28 cellular contexts compared by ENCODE assay signal in genomic region chr5:80212171-80212667, GRCh38. TPM values are rescaled to one million over a fixed set of nuclear protein-coding genes. Genes with fewer than 3 reads are reported as not detected.
DNase-seq lines count a peak whose midpoint lies in the region; ATAC-seq and TF ChIP-seq lines count a peak whose summit lies in the region.
"Had no signal": no experiment of that assay in that cellular context is flagged by ENCODE, and none has a peak within 500 bp of the region (broad histone marks: within the 10 kb centered on the region; RNA-seq: fewer than 3 reads in every experiment).

No MANE protein-coding gene starts in this region.

- intact Hi-C loops in activated CD4-positive, alpha-beta T cell treated with anti-CD3 and anti-CD28 coated beads for 36 hours (cut with DNase I, micrococcal nuclease): loop anchor here in 1 of 2 experiments (2.0 kb wide), 1 partner anchor 15 kb away; no protein-coding TSS in a partner anchor
- intact Hi-C loops in activated CD8-positive, alpha-beta T cell treated with anti-CD3 and anti-CD28 coated beads for 36 hours (cut with micrococcal nuclease): no loop called here

- no peak for TF ChIP-seq CTCF in activated CD8-positive, alpha-beta T cell treated with anti-CD3 and anti-CD28 coated beads for 36 hours (IDR thresholded peaks at IDR 0.05)

- H3K4me1 Mint-ChIP-seq in activated CD4-positive, alpha-beta T cell treated with anti-CD3 and anti-CD28 coated beads for 36 hours: peaks cover 94% of the 10 kb centered on the region
- H3K4me1 Mint-ChIP-seq in CD8-positive, alpha-beta memory T cell: peaks cover 77 to 98% (median 95%) of the 10 kb centered on the region in 3 donors
- H3K4me1 Mint-ChIP-seq in activated CD8-positive, alpha-beta T cell treated with anti-CD3 and anti-CD28 coated beads for 36 hours (ENCODE audit: low read depth): peaks cover 90% of the 10 kb centered on the region
- peaks cover 53 to 95% (median 94%) of the 10 kb centered on the region in 4 donors for H3K4me1 Mint-ChIP-seq in naive thymus-derived CD8-positive, alpha-beta T cell

- no peaks in the 10 kb centered on the region for H3K9me3 ChIP-seq in CD8-positive, alpha-beta memory T cell (ENCODE audit: low read length)
- H3K9me3 ChIP-seq: pancreas had no signal

- no peak overlapping the region for H3K4me3 Mint-ChIP-seq in activated CD4-positive, alpha-beta T cell treated with anti-CD3 and anti-CD28 coated beads for 36 hours
- peak overlapping the region in 4 of 7 donors; percentile 15 to 56 (median 46) for H3K4me3 Mint-ChIP-seq in CD8-positive, alpha-beta memory T cell
- no peak overlapping the region for H3K4me3 Mint-ChIP-seq in activated CD8-positive, alpha-beta T cell treated with anti-CD3 and anti-CD28 coated beads for 36 hours
- H3K4me3 Mint-ChIP-seq in naive thymus-derived CD8-positive, alpha-beta T cell: peak overlapping the region; percentile 33 to 77 (median 64)
- H3K4me3 Mint-ChIP-seq: activated B cell treated with CpG ODN at 0.5 μM for 24 hours; effector memory CD8-positive, alpha-beta T cell; natural killer cell; stimulated activated naive B cell treated with anti-CD40 and anti-IgM and Interleukin-4, amounts not matched to agents 10 μg/mL and 1 μg/mL and 100 μg/mL, for 72 hours had no signal

- no peak for DNase-seq in activated CD4-positive, alpha-beta T cell treated with anti-CD3 and anti-CD28 coated beads for 36 hours
- no peak for DNase-seq in activated CD4-positive, alpha-beta T cell treated with anti-CD3 and anti-CD28 coated beads for 4 hours
- no peak for DNase-seq in CD8-positive, alpha-beta memory T cell
- DNase-seq in activated CD8-positive, alpha-beta T cell treated with anti-CD3 and anti-CD28 coated beads for 36 hours: no peak
- no peak for DNase-seq in naive thymus-derived CD8-positive, alpha-beta T cell
- DNase-seq in H4 (ENCODE audit: low spot score): no peak
- no peak for DNase-seq in NCI-H2107 (lab: John Stamatoyannopoulos, UW)
- DNase-seq: activated B cell treated with CpG ODN at 0.5 μM for 24 hours; amygdala; effector memory CD8-positive, alpha-beta T cell; foreskin keratinocyte; natural killer cell; NCI-H1417 treated with DMSO at 0.1 percent for 48 hours; NCI-H2081 treated with DMSO at 0.1 percent for 48 hours; NCI-H446; OCI-M1; pancreas; right cardiac atrium; stimulated activated CD4-positive, alpha-beta T cell treated with anti-CD3 and anti-CD28 coated beads, Interleukin-4, amount 100 ng/mL, for 1 hour; stimulated activated naive B cell treated with anti-CD40 and anti-IgM and Interleukin-4, amounts not matched to agents 10 μg/mL and 1 μg/mL and 100 μg/mL, for 72 hours; T-helper 9 cell had no signal

- no peaks in the 10 kb centered on the region for H3K27me3 ChIP-seq in CD8-positive, alpha-beta memory T cell (ENCODE audit: insufficient read depth, low read length, poor library complexity, severe bottlenecking)
- H3K27me3 ChIP-seq: foreskin keratinocyte, hepatocyte, pancreas had no signal

- H3K4me3 ChIP-seq in CD8-positive, alpha-beta memory T cell (ENCODE audit: low read length): no peak overlapping the region
- H3K4me3 ChIP-seq: coronary artery, hepatocyte, K562, pancreas had no signal

- H3K36me3 Mint-ChIP-seq in activated CD4-positive, alpha-beta T cell treated with anti-CD3 and anti-CD28 coated beads for 36 hours (ENCODE audit: low read depth): peaks cover 29% of the 10 kb centered on the region
- peaks cover 0 to 31% (median 1%) of the 10 kb centered on the region in 3 donors for H3K36me3 Mint-ChIP-seq in CD8-positive, alpha-beta memory T cell
- H3K36me3 Mint-ChIP-seq in activated CD8-positive, alpha-beta T cell treated with anti-CD3 and anti-CD28 coated beads for 36 hours (ENCODE audit: low read depth): peaks cover 19% of the 10 kb centered on the region
- peaks cover 6 to 51% (median 6%) of the 10 kb centered on the region in 3 donors for H3K36me3 Mint-ChIP-seq in naive thymus-derived CD8-positive, alpha-beta T cell
- H3K36me3 Mint-ChIP-seq: natural killer cell had no signal

- peaks cover 92% of the 10 kb centered on the region for H3K4me1 ChIP-seq in CD8-positive, alpha-beta memory T cell (ENCODE audit: insufficient read depth, low read length)

- no peak for ATAC-seq in activated CD4-positive, alpha-beta T cell treated with anti-CD3 and anti-CD28 coated beads for 36 hours
- no peak for ATAC-seq in activated CD8-positive, alpha-beta T cell treated with anti-CD3 and anti-CD28 coated beads for 36 hours
- peak in 1 of 2 donors; percentile 21 for ATAC-seq in naive thymus-derived CD8-positive, alpha-beta T cell
- no peak for ATAC-seq in HG02763 (IDR thresholded peaks at IDR 0.05; ENCODE audit: unreplicated experiment)
- ATAC-seq: effector memory CD8-positive, alpha-beta T cell; esophagus mucosa; foreskin keratinocyte; natural killer cell; pancreas; right cardiac atrium; SK-N-SH treated with all-trans-retinoic acid at 6 μM for 48 hours; stimulated activated naive B cell treated with anti-CD40 and anti-IgM and Interleukin-4, amounts not matched to agents 10 μg/mL and 1 μg/mL and 100 μg/mL, for 72 hours had no signal

- POLR2A ChIA-PET in activated CD4-positive, alpha-beta T cell treated with anti-CD3 and anti-CD28 coated beads for 36 hours (lab: Charles Lee): interaction anchor here (0.6 to 1.6 kb wide), 3 partner anchors 36 to 71 kb away, joined by 3 to 9 read pairs (median 3); no protein-coding TSS in a partner anchor
- POLR2A ChIA-PET in CD8-positive, alpha-beta memory T cell (lab: Charles Lee): interaction anchor here (0.6 to 1.5 kb wide), 3 partner anchors 17 to 67 kb away, joined by 3 to 7 read pairs (median 4); partner anchors contain the start of gene SERINC5
- POLR2A ChIA-PET in activated CD8-positive, alpha-beta T cell treated with anti-CD3 and anti-CD28 coated beads for 36 hours (lab: Charles Lee): interaction anchor here (0.6 to 2.8 kb wide), 7 partner anchors 15 to 49 kb away, joined by 3 to 15 read pairs (median 3); partner anchors contain the start of gene SERINC5
- POLR2A ChIA-PET in naive thymus-derived CD8-positive, alpha-beta T cell (lab: Charles Lee): interaction anchor here (0.6 to 11.7 kb wide), 15 partner anchors 8 to 442 kb away, joined by 3 to 109 read pairs (median 4); partner anchors contain the start of genes DHFR, MSH3 and SERINC5

- H3K36me3 ChIP-seq in CD8-positive, alpha-beta memory T cell (ENCODE audit: insufficient read depth, low read length): no peaks in the 10 kb centered on the region
- H3K36me3 ChIP-seq: pancreas had no signal

- no peak overlapping the region for H3K27ac ChIP-seq in CD8-positive, alpha-beta memory T cell (ENCODE audit: low read depth, low read length)
- H3K27ac ChIP-seq: 22Rv1, coronary artery, foreskin keratinocyte, hepatocyte, pancreas had no signal

- H3K27me3 Mint-ChIP-seq in activated CD4-positive, alpha-beta T cell treated with anti-CD3 and anti-CD28 coated beads for 36 hours: no peaks in the 10 kb centered on the region
- H3K27me3 Mint-ChIP-seq in CD8-positive, alpha-beta memory T cell: no peaks in the 10 kb centered on the region
- H3K27me3 Mint-ChIP-seq in activated CD8-positive, alpha-beta T cell treated with anti-CD3 and anti-CD28 coated beads for 36 hours: no peaks in the 10 kb centered on the region
- H3K27me3 Mint-ChIP-seq in naive thymus-derived CD8-positive, alpha-beta T cell: no peaks in the 10 kb centered on the region
- H3K27me3 Mint-ChIP-seq: activated B cell treated with CpG ODN at 0.5 μM for 24 hours; effector memory CD8-positive, alpha-beta T cell; stimulated activated naive B cell treated with anti-CD40 and anti-IgM and Interleukin-4, amounts not matched to agents 10 μg/mL and 1 μg/mL and 100 μg/mL, for 72 hours had no signal

- peak overlapping the region; percentile 82 for H3K27ac Mint-ChIP-seq in activated CD4-positive, alpha-beta T cell treated with anti-CD3 and anti-CD28 coated beads for 36 hours
- peak overlapping the region in 6 of 8 donors; percentile 34 to 68 (median 44) for H3K27ac Mint-ChIP-seq in CD8-positive, alpha-beta memory T cell
- peak overlapping the region; percentile 70 for H3K27ac Mint-ChIP-seq in activated CD8-positive, alpha-beta T cell treated with anti-CD3 and anti-CD28 coated beads for 36 hours
- peak overlapping the region; percentile 60 to 96 (median 86) for H3K27ac Mint-ChIP-seq in naive thymus-derived CD8-positive, alpha-beta T cell
- H3K27ac Mint-ChIP-seq: activated B cell treated with CpG ODN at 0.5 μM for 24 hours; effector memory CD8-positive, alpha-beta T cell; natural killer cell; stimulated activated naive B cell treated with anti-CD40 and anti-IgM and Interleukin-4, amounts not matched to agents 10 μg/mL and 1 μg/mL and 100 μg/mL, for 72 hours had no signal

- peaks cover 3% of the 10 kb centered on the region for H3K9me3 Mint-ChIP-seq in activated CD4-positive, alpha-beta T cell treated with anti-CD3 and anti-CD28 coated beads for 36 hours (ENCODE audit: low read depth)
- H3K9me3 Mint-ChIP-seq in CD8-positive, alpha-beta memory T cell: no peaks in the 10 kb centered on the region
- peaks cover 3% of the 10 kb centered on the region for H3K9me3 Mint-ChIP-seq in activated CD8-positive, alpha-beta T cell treated with anti-CD3 and anti-CD28 coated beads for 36 hours
- peaks cover 0 to 1% (median 0%) of the 10 kb centered on the region in 9 donors for H3K9me3 Mint-ChIP-seq in naive thymus-derived CD8-positive, alpha-beta T cell
- H3K9me3 Mint-ChIP-seq: activated B cell treated with CpG ODN at 0.5 μM for 24 hours; effector memory CD8-positive, alpha-beta T cell; natural killer cell had no signal

- CTCF ChIA-PET in activated CD4-positive, alpha-beta T cell treated with anti-CD3 and anti-CD28 coated beads for 36 hours (lab: Charles Lee): interaction anchor here (1.1 to 1.5 kb wide), 5 partner anchors 9 to 96 kb away, joined by 3 to 6 read pairs (median 4); no protein-coding TSS in a partner anchor
- CTCF ChIA-PET in CD8-positive, alpha-beta memory T cell (lab: Charles Lee): interaction anchor here (0.8 to 1.5 kb wide), 4 partner anchors 30 to 120 kb away, joined by 3 to 5 read pairs (median 4); partner anchors contain the start of gene SERINC5
- CTCF ChIA-PET in activated CD8-positive, alpha-beta T cell treated with anti-CD3 and anti-CD28 coated beads for 36 hours (lab: Charles Lee): interaction anchor here (1.0 to 3.3 kb wide), 9 partner anchors 9 to 129 kb away, joined by 3 to 12 read pairs (median 4); no protein-coding TSS in a partner anchor

RNA-seq across cellular contexts. Expression of gene SERINC5, which starts 43.6 kb away (rescaled TPM):
- total RNA-seq in activated CD4-positive, alpha-beta T cell treated with anti-CD3 and anti-CD28 coated beads for 36 hours: 10 to 100 TPM; 28.1 to 36.0 TPM
- 10 to 100 TPM; 32.9 to 33.3 TPM for total RNA-seq in CD8-positive, alpha-beta memory T cell
- 13.7 TPM for polyA plus RNA-seq in CD8-positive, alpha-beta memory T cell
- total RNA-seq in activated CD8-positive, alpha-beta T cell treated with anti-CD3 and anti-CD28 coated beads for 36 hours: 10 to 100 TPM; 32.4 to 33.1 TPM
- total RNA-seq in naive thymus-derived CD8-positive, alpha-beta T cell: 100 to 1,000 TPM; 182 to 186 TPM
- 10 to 100 TPM; 21.8 to 30.6 (median 24.1) TPM for polyA plus RNA-seq in naive thymus-derived CD8-positive, alpha-beta T cell
- total RNA-seq in H4 (2014; rRNA removed; shearing (Covaris generic)): 10.1 and 15.6 TPM in 2 replicates

Comparison
In these comparisons a context has a peak if more than half of its experiments do, and no peak if none do; other contexts are left out.
1. H3K4me3 Mint-ChIP-seq: peak in CD8-positive, alpha-beta memory T cell (4 of 7) and naive thymus-derived CD8-positive, alpha-beta T cell (10 of 10); none in activated CD4-positive, alpha-beta T cell treated with anti-CD3 and anti-CD28 coated beads for 36 hours (single experiment) and activated CD8-positive, alpha-beta T cell treated with anti-CD3 and anti-CD28 coated beads for 36 hours (single experiment).
2. RNA of gene SERINC5, which starts 43.6 kb away (total RNA-seq): 182 to 186 TPM in naive thymus-derived CD8-positive, alpha-beta T cell; 28.1 to 36.0 TPM in activated CD4-positive, alpha-beta T cell treated with anti-CD3 and anti-CD28 coated beads for 36 hours, 32.9 to 33.3 TPM in CD8-positive, alpha-beta memory T cell, 32.4 to 33.1 TPM in activated CD8-positive, alpha-beta T cell treated with anti-CD3 and anti-CD28 coated beads for 36 hours and 10.1 to 15.6 TPM in H4; every median in the first group is over 4 times any median in the second.
3. Peak in every context shown above with its lines, with median percentiles within 50 percentile points of each other: H3K27ac Mint-ChIP-seq.